ENCODE assay signal across 1 cellular context in the genomic region with DNA sequence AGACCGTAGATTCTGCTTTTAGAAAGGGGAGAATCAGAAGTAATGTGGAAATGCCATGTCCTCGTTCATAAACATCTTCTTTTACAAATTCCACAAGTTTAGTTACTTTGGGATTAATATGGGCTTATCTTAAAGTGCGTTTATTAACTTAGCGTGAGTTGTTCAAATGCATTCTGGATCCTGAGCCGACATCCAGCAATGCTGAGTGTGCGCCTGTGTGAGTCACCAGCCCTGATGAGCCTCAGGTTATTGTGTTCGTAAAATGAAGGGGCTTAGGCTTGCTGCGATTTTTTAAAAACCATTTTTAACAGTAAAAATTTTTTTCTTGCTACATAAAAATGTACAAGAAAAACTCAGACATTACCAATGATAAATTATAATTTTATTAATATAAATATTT.
TF ChIP-seq lines count a peak whose summit lies in the region.

No MANE protein-coding gene starts in this region.

TF ChIP-seq in K562, 482 proteins besides CTCF, POLR2A, EP300 and RAD21:
- TF ChIP-seq EGR1 (conservative IDR thresholded peaks at IDR 0.05) (no peak), FOSL1 (tag; conservative IDR thresholded peaks at IDR 0.05) (peak; percentile 17; the same call in 1 of the 2 replicates), JUND (IDR thresholded peaks at IDR 0.05; ENCODE audit: borderline replicate concordance, low read depth, low read length) (peak; percentile 24; the same call in 1 of the 2 replicates), JUND (tag; IDR thresholded peaks at IDR 0.05; ENCODE audit: borderline replicate concordance, low read depth, low read length) (no peak), HOXB6 (CRISPR knock-in tag; IDR thresholded peaks at IDR 0.05; ENCODE audit: borderline replicate concordance) (no peak), NR2C1 (IDR thresholded peaks at IDR 0.05) (no peak), NR2C1 (tag; IDR thresholded peaks at IDR 0.05) (no peak), ZNF316 (IDR thresholded peaks at IDR 0.05) (0 out of 2 replicates have a peak, but pooled peaks have one; percentile 9), MAFF (IDR thresholded peaks at IDR 0.05; ENCODE audit: low read length) (0 out of 2 replicates have a peak, but pooled peaks have one; percentile 18), CREBBP (IDR thresholded peaks at IDR 0.05; ENCODE audit: low read depth, low read length) (no peak), C11orf30 (IDR thresholded peaks at IDR 0.05; ENCODE audit: low read depth) (0 out of 2 replicates have a peak, but pooled peaks have one; percentile 11)
- TF ChIP-seq, protein P1, sequence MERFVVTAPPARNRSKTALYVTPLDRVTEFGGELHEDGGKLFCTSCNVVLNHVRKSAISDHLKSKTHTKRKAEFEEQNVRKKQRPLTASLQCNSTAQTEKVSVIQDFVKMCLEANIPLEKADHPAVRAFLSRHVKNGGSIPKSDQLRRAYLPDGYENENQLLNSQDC (CRISPR knock-in tag; IDR thresholded peaks at IDR 0.05), result no peak
- TF ChIP-seq, protein P2, sequence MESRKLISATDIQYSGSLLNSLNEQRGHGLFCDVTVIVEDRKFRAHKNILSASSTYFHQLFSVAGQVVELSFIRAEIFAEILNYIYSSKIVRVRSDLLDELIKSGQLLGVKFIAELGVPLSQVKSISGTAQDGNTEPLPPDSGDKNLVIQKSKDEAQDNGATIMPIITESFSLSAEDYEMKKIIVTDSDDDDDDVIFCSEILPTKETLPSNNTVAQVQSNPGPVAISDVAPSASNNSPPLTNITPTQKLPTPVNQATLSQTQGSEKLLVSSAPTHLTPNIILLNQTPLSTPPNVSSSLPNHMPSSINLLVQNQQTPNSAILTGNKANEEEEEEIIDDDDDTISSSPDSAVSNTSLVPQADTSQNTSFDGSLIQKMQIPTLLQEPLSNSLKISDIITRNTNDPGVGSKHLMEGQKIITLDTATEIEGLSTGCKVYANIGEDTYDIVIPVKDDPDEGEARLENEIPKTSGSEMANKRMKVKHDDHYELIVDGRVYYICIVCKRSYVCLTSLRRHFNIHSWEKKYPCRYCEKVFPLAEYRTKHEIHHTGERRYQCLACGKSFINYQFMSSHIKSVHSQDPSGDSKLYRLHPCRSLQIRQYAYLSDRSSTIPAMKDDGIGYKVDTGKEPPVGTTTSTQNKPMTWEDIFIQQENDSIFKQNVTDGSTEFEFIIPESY (CRISPR knock-in tag; IDR thresholded peaks at IDR 0.05), result 0 out of 2 replicates have a peak, but pooled peaks have one; percentile 16
- TF ChIP-seq, protein P3, sequence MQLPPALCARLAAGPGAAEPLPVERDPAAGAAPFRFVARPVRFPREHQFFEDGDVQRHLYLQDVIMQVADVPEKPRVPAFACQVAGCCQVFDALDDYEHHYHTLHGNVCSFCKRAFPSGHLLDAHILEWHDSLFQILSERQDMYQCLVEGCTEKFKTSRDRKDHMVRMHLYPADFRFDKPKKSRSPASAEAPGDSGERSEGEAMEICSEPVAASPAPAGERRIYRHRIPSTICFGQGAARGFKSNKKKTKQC (CRISPR knock-in tag; IDR thresholded peaks at IDR 0.05), result no peak
TF ChIP-seq in K562: peak in this region for 6.
